Comparison of ENCODE assay signal across 23 cellular contexts in genomic region chr9:130205912-130206311, GRCh38. TPM values are rescaled to one million over a fixed set of nuclear protein-coding genes. Genes with fewer than 3 reads are reported as not detected.
DNase-seq lines count a peak whose midpoint lies in the region; ATAC-seq and TF ChIP-seq lines count a peak whose summit lies in the region.
"Had no signal": no experiment of that assay in that cellular context is flagged by ENCODE, and none has a peak within 500 bp of the region (broad histone marks: within the 10 kb centered on the region; RNA-seq: fewer than 3 reads in every experiment).

No MANE protein-coding gene starts in this region.

- H3K4me3 Mint-ChIP-seq in activated CD4-positive, alpha-beta T cell treated with anti-CD3 and anti-CD28 coated beads, Interleukin-2, amount 10 ng/mL, durations not matched to agents 7 days and 5 days = no peak overlapping the region
- H3K4me3 Mint-ChIP-seq: CD8-positive, alpha-beta memory T cell; HFFc6 had no signal

- no peaks in the 10 kb centered on the region for H3K36me3 Mint-ChIP-seq in activated CD4-positive, alpha-beta T cell treated with anti-CD3 and anti-CD28 coated beads, Interleukin-2, amount 10 ng/mL, durations not matched to agents 7 days and 5 days (ENCODE audit: low read depth)
- H3K36me3 Mint-ChIP-seq: CD8-positive, alpha-beta memory T cell had no signal

- peak overlapping the region; percentile 10 for H3K27ac ChIP-seq in angular gyrus (ENCODE audit: low read depth, low read length)
- H3K27ac ChIP-seq in esophagus squamous epithelium = peak overlapping the region in 3 of 4 donors; percentile 44 to 79 (median 65)
- H3K27ac ChIP-seq in thoracic aorta = peak overlapping the region; percentile 50 to 76
- H3K27ac ChIP-seq: 22Rv1, SJSA1 had no signal

- H3K27me3 Mint-ChIP-seq in activated CD4-positive, alpha-beta T cell treated with anti-CD3 and anti-CD28 coated beads, Interleukin-2, amount 10 ng/mL, durations not matched to agents 7 days and 5 days = peaks cover 2% of the 10 kb centered on the region

- no peaks in the 10 kb centered on the region for H3K9me3 Mint-ChIP-seq in activated CD4-positive, alpha-beta T cell treated with anti-CD3 and anti-CD28 coated beads, Interleukin-2, amount 10 ng/mL, durations not matched to agents 7 days and 5 days
- H3K9me3 Mint-ChIP-seq: CD8-positive, alpha-beta memory T cell; HFFc6 had no signal

- peak overlapping the region; percentile 5 for H3K27ac Mint-ChIP-seq in activated CD4-positive, alpha-beta T cell treated with anti-CD3 and anti-CD28 coated beads, Interleukin-2, amount 10 ng/mL, durations not matched to agents 7 days and 5 days
- H3K27ac Mint-ChIP-seq: HFFc6 had no signal

- TF ChIP-seq CTCF in esophagus squamous epithelium (IDR thresholded peaks at IDR 0.05) = no peak
- no peak for TF ChIP-seq CTCF in thoracic aorta (IDR thresholded peaks at IDR 0.05)

- no peaks in the 10 kb centered on the region for H3K4me1 Mint-ChIP-seq in activated CD4-positive, alpha-beta T cell treated with anti-CD3 and anti-CD28 coated beads, Interleukin-2, amount 10 ng/mL, durations not matched to agents 7 days and 5 days
- H3K4me1 Mint-ChIP-seq: CD8-positive, alpha-beta memory T cell had no signal

- TF ChIP-seq POLR2A in esophagus squamous epithelium (IDR thresholded peaks at IDR 0.05) = no peak

- H3K36me3 ChIP-seq in esophagus squamous epithelium (no peaks in the 10 kb centered on the region), thoracic aorta (no peaks in the 10 kb centered on the region)

- intact Hi-C loops in esophagus squamous epithelium (cut with DNase I) = no loop called here

- POLR2A ChIA-PET in activated CD4-positive, alpha-beta T cell treated with anti-CD3 and anti-CD28 coated beads, Interleukin-2, amount 10 ng/mL, durations not matched to agents 7 days and 5 days (lab: Charles Lee) = no interaction called here

- CTCF ChIA-PET in activated CD4-positive, alpha-beta T cell treated with anti-CD3 and anti-CD28 coated beads, Interleukin-2, amount 10 ng/mL, durations not matched to agents 7 days and 5 days (lab: Charles Lee) = interaction anchor here (0.6 kb wide), 1 partner anchor 36 kb away, joined by 3 read pairs; no protein-coding TSS in a partner anchor

- 85 to 92% methylated on average over 5 of the region's 5 CpGs for WGBS in esophagus squamous epithelium, 2 donors

- no peak for DNase-seq in activated CD4-positive, alpha-beta T cell treated with anti-CD3 and anti-CD28 coated beads, Interleukin-2, amount 10 ng/mL, durations not matched to agents 7 days and 5 days
- DNase-seq in activated CD4-positive, alpha-beta T cell treated with anti-CD3 and anti-CD28 coated beads for 48 hours = no peak
- no peak for DNase-seq in esophagus squamous epithelium (lab: John Stamatoyannopoulos, UW)
- no peak for DNase-seq in thoracic aorta (ENCODE audit: low spot score)
- no peak for DNase-seq in AML-193 (lab: John Stamatoyannopoulos, UW)
- DNase-seq in epidermal melanocyte (ENCODE audit: insufficient read length, low spot score) = no peak
- DNase-seq: C1 segment of cervical spinal cord; Calu3; CD8-positive, alpha-beta memory T cell; DMS153; HFFc6; KG1; NCI-H1105 treated with DMSO at 0.1 percent for 48 hours; NCI-H2029 treated with DMSO at 0.1 percent for 48 hours; NCI-H2171; NCI-H345; NCI-H524 treated with DMSO at 0.1 percent for 48 hours; NCI-H82 had no signal

- no peak overlapping the region for H3K4me3 ChIP-seq in esophagus squamous epithelium
- no peak overlapping the region for H3K4me3 ChIP-seq in thoracic aorta
- H3K4me3 ChIP-seq: SJSA1 had no signal

- ATAC-seq in thoracic aorta (ENCODE audit: insufficient number of reproducible peaks, low FRiP score, low read depth) (no peak), GM18498 (IDR thresholded peaks at IDR 0.05; ENCODE audit: unreplicated experiment) (no peak)
- ATAC-seq: Right ventricle myocardium inferior had no signal

- H3K9me3 ChIP-seq in esophagus squamous epithelium = no peaks in the 10 kb centered on the region
- H3K9me3 ChIP-seq in thoracic aorta = no peaks in the 10 kb centered on the region
- H3K9me3 ChIP-seq: SJSA1 had no signal

- no peaks in the 10 kb centered on the region for H3K27me3 ChIP-seq in esophagus squamous epithelium
- no peaks in the 10 kb centered on the region for H3K27me3 ChIP-seq in thoracic aorta (replicated peaks; ENCODE audit: insufficient read depth)
- H3K27me3 ChIP-seq: SJSA1 had no signal

- H3K4me1 ChIP-seq in esophagus squamous epithelium (peaks cover 2 to 43% (median 5%) of the 10 kb centered on the region in 3 donors), thoracic aorta (ENCODE audit: control insufficient read depth in 1 of 2, low read depth in 2 of 2) (peaks cover 11 to 59% of the 10 kb centered on the region in 2 donors)
- H3K4me1 ChIP-seq: SJSA1 had no signal

RNA-seq across cellular contexts. Expression of gene NCS1, which starts 33.7 kb away (rescaled TPM):
- total RNA-seq in activated CD4-positive, alpha-beta T cell treated with anti-CD3 and anti-CD28 coated beads, Interleukin-2, amount 10 ng/mL, durations not matched to agents 7 days and 5 days = 1 to 10 TPM; 1.0 to 1.2 TPM
- total RNA-seq in esophagus squamous epithelium (10 to 100 TPM in 3 of 4 donors, 1 to 10 TPM in 1; 9.3 to 31.3 (median 15.2) TPM), thoracic aorta (10 to 100 TPM; 50.8 to 58.3 TPM)

RNA-seq across cellular contexts. Expression of gene HMCN2, which starts 59.6 kb away (rescaled TPM):
- not detected for total RNA-seq in activated CD4-positive, alpha-beta T cell treated with anti-CD3 and anti-CD28 coated beads, Interleukin-2, amount 10 ng/mL, durations not matched to agents 7 days and 5 days
- 1 to 10 TPM in 1 of 4 donors, under 1 TPM in 3; 0.53 to 4.8 (median 0.78) TPM for total RNA-seq in esophagus squamous epithelium
- total RNA-seq in thoracic aorta = 1 to 10 TPM; 2.4 to 6.3 TPM
- total RNA-seq: Calu3; CD8-positive, alpha-beta memory T cell had no signal

Comparison
In these comparisons a context has a peak if more than half of its experiments do, and no peak if none do; other contexts are left out.
1. H3K27ac ChIP-seq: peak in every context shown above with its lines; median percentile 65 in esophagus squamous epithelium; 63 in thoracic aorta; 10 in angular gyrus.
2. RNA of gene NCS1, which starts 33.7 kb away (total RNA-seq): 50.8 to 58.3 TPM in thoracic aorta and 9.3 to 31.3 TPM in esophagus squamous epithelium; 1.0 to 1.2 TPM in activated CD4-positive, alpha-beta T cell treated with anti-CD3 and anti-CD28 coated beads, Interleukin-2, amount 10 ng/mL, durations not matched to agents 7 days and 5 days; every median in the first group is over 4 times any median in the second.